ENCODE assay signal across 9 cellular contexts in the genomic region with DNA sequence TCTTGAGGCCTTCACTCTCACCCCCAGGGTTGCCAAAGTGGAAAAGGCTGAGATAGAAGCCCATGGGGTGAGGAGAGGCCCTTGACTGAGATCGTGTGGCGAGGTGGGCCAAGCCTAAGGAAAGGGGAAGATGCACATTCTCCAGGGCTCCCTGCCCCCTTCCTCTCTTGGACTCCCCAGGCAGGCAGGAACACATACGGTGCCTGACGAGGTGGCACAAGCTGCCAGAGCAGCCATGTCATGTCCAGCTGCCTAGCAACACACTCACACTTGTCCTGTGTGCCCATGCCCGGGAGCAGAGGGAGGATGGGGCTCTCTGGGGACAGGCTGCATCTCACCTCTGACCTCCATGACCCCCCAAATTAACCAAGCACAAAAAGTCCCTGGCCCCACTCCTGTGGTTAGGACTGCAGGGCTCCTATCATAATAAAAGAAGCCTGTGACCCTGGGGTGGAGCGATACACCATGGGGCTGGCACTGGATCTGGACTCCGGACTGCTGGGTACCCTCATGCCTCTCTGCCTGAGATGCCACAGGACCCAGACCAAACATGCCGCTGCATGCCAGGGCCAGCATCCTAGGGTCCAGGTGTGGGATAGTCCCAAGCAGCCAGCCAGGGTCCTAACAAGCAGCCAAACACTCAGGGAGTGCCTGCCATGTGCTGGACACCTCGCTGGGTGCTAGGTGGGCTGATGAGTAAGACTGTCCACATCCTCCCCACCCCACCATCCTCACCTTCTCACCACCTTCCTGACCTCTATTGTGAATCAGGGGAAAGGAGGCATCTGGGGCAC. TPM values are rescaled to one million over a fixed set of nuclear protein-coding genes. Genes with fewer than 3 reads are reported as not detected.
DNase-seq lines count a peak whose midpoint lies in the region; ATAC-seq and TF ChIP-seq lines count a peak whose summit lies in the region.
"Had no signal": no experiment of that assay in that cellular context is flagged by ENCODE, and none has a peak within 500 bp of the region (broad histone marks: within the 10 kb centered on the region; RNA-seq: fewer than 3 reads in every experiment).

No MANE protein-coding gene starts in this region.

- H3K4me1 Mint-ChIP-seq in stimulated activated naive CD8-positive, alpha-beta T cell treated with anti-CD3 and anti-CD28 coated beads, Interleukin-15, amount 100 ng/mL, for 72 hours, result peaks cover 73% of the 10 kb centered on the region

- H3K4me2 ChIP-seq in fibroblast of lung (ENCODE audit: extremely low read depth, insufficient read depth, low read length), result peak overlapping the region; percentile 94

- no peaks in the 10 kb centered on the region for H3K9me3 Mint-ChIP-seq in stimulated activated naive CD8-positive, alpha-beta T cell treated with anti-CD3 and anti-CD28 coated beads, Interleukin-15, amount 100 ng/mL, for 72 hours
- H3K9me3 Mint-ChIP-seq: H9 had no signal

- H3K9me3 ChIP-seq in fibroblast of lung (ENCODE audit: control insufficient read depth, insufficient read depth, low read depth, low read length), result no peaks in the 10 kb centered on the region

- H3K79me2 ChIP-seq in fibroblast of lung (ENCODE audit: control insufficient read depth, insufficient read depth, low read length), result peaks cover 52% of the 10 kb centered on the region

- H3K27ac Mint-ChIP-seq in stimulated activated naive CD8-positive, alpha-beta T cell treated with anti-CD3 and anti-CD28 coated beads, Interleukin-15, amount 100 ng/mL, for 72 hours, result peak overlapping the region; percentile 82 to 84
- H3K27ac Mint-ChIP-seq: H9 had no signal

- peak; percentile 26 for DNase-seq in NK-92 treated with Interleukin-12 subunit alpha and Interleukin-12 subunit beta, amount 100 ng/mL, for 24 hours (lab: John Stamatoyannopoulos, UW)
- no peak for DNase-seq in NK-92 (lab: John Stamatoyannopoulos, UW; ENCODE audit: unreplicated experiment)
- DNase-seq in fibroblast of lung (ENCODE audit: low read depth in 2 of 2), result no peak
- DNase-seq in stimulated activated naive CD8-positive, alpha-beta T cell treated with anti-CD3 and anti-CD28 coated beads, Interleukin-15, amount 100 ng/mL, for 72 hours, result no peak
- DNase-seq: H9 had no signal

- peak overlapping the region in 1 of 4 experiments; percentile 17 for H3K4me3 ChIP-seq in fibroblast of lung (replicated peaks in 1 of 4; ENCODE audit: control extremely low read depth in 1 of 4, insufficient read depth in 1 of 4, low read depth in 3 of 4, low read length in 4 of 4)

- peaks cover 12% of the 10 kb centered on the region for H3K4me1 ChIP-seq in fibroblast of lung (ENCODE audit: control insufficient read depth, extremely low read depth, insufficient read depth, low read length)

- H3K27ac ChIP-seq in VCaP (peak overlapping the region; percentile 98), fibroblast of lung (ENCODE audit: insufficient read depth, low read length) (no peak overlapping the region)

- H2AFZ ChIP-seq in fibroblast of lung (ENCODE audit: low read length), result no peak overlapping the region

- no peak for ATAC-seq in stimulated activated naive CD8-positive, alpha-beta T cell treated with anti-CD3 and anti-CD28 coated beads, Interleukin-15, amount 100 ng/mL, for 72 hours
- ATAC-seq in HG02870 (IDR thresholded peaks at IDR 0.05; ENCODE audit: unreplicated experiment) (no peak), GM19395 (IDR thresholded peaks at IDR 0.05; ENCODE audit: unreplicated experiment) (no peak), HG02938 (IDR thresholded peaks at IDR 0.05; ENCODE audit: unreplicated experiment) (no peak)

- H3K9ac ChIP-seq in fibroblast of lung (ENCODE audit: insufficient read depth, low read length), result no peak overlapping the region

- peaks cover 8% of the 10 kb centered on the region for H3K36me3 ChIP-seq in fibroblast of lung (ENCODE audit: control insufficient read depth, insufficient read depth, low read length)

- no peaks in the 10 kb centered on the region for H3K27me3 ChIP-seq in fibroblast of lung (ENCODE audit: control insufficient read depth, insufficient read depth, low read length)

- H4K20me1 ChIP-seq in fibroblast of lung (ENCODE audit: control insufficient read depth, extremely low read depth, insufficient read depth, low read length), result no peaks in the 10 kb centered on the region

- TF ChIP-seq CTCF in VCaP (conservative IDR thresholded peaks at IDR 0.05), result no peak
- TF ChIP-seq CTCF in fibroblast of lung (conservative IDR thresholded peaks at IDR 0.05 in 1 of 2, IDR thresholded peaks at IDR 0.05 in 1 of 2; ENCODE audit: low read depth in 1 of 2, low read length in 2 of 2), result no peak

- peak overlapping the region; percentile 95 to 98 for H3K4me3 Mint-ChIP-seq in stimulated activated naive CD8-positive, alpha-beta T cell treated with anti-CD3 and anti-CD28 coated beads, Interleukin-15, amount 100 ng/mL, for 72 hours

- H3K27me3 Mint-ChIP-seq in stimulated activated naive CD8-positive, alpha-beta T cell treated with anti-CD3 and anti-CD28 coated beads, Interleukin-15, amount 100 ng/mL, for 72 hours, result no peaks in the 10 kb centered on the region

RNA-seq across cellular contexts. Expression of gene GIT1, which starts 2.6 kb away (rescaled TPM):
- total RNA-seq in fibroblast of lung, result 20.1 and 22.9 TPM in 2 replicates
- polyA plus RNA-seq in fibroblast of lung, result 12.4 and 20.1 TPM in 2 replicates
- 13.0 and 21.2 TPM in 2 replicates for polyA plus RNA-seq in fibroblast of lung (2012)
- 17.9 and 37.3 TPM in 2 replicates for polyA minus RNA-seq in fibroblast of lung (ENCODE audit: low replicate concordance)

RNA-seq across cellular contexts. Expression of gene ANKRD13B, which starts 6.1 kb away (rescaled TPM):
- 6.3 and 7.2 TPM in 2 replicates for total RNA-seq in fibroblast of lung
- polyA plus RNA-seq in fibroblast of lung, result 1.4 and 3.4 TPM in 2 replicates
- polyA plus RNA-seq in fibroblast of lung (2012), result 2.8 and 5.8 TPM in 2 replicates
- polyA minus RNA-seq in fibroblast of lung (ENCODE audit: low replicate concordance), result 4.7 and 5.6 TPM in 2 replicates

RNA-seq across cellular contexts. Expression of gene TP53I13, which starts 18.4 kb away (rescaled TPM):
- total RNA-seq in fibroblast of lung, result 49.1 and 51.5 TPM in 2 replicates
- 11.1 and 14.8 TPM in 2 replicates for polyA plus RNA-seq in fibroblast of lung
- 24.0 and 30.9 TPM in 2 replicates for polyA plus RNA-seq in fibroblast of lung (2012)
- polyA minus RNA-seq in fibroblast of lung (ENCODE audit: low replicate concordance), result 9.3 and 10.9 TPM in 2 replicates

RNA-seq across cellular contexts. Expression of gene ABHD15, which starts 20.0 kb away (rescaled TPM):
- 5.6 and 11.9 TPM in 2 replicates for total RNA-seq in fibroblast of lung
- 4.1 and 7.3 TPM in 2 replicates for polyA plus RNA-seq in fibroblast of lung
- polyA plus RNA-seq in fibroblast of lung (2012), result 4.3 and 8.5 TPM in 2 replicates
- 9.7 and 10.1 TPM in 2 replicates for polyA minus RNA-seq in fibroblast of lung (ENCODE audit: low replicate concordance)

RNA-seq across cellular contexts. Expression of gene CORO6, which starts 35.8 kb away (rescaled TPM):
- total RNA-seq in fibroblast of lung, result 9.8 and 19.3 TPM in 2 replicates
- 7.0 and 8.0 TPM in 2 replicates for polyA plus RNA-seq in fibroblast of lung
- polyA plus RNA-seq in fibroblast of lung (2012), result 5.4 and 6.0 TPM in 2 replicates
- 22.0 and 38.2 TPM in 2 replicates for polyA minus RNA-seq in fibroblast of lung (ENCODE audit: low replicate concordance)
